Comparison of ENCODE assay signal across 19 cellular contexts in the genomic region with DNA sequence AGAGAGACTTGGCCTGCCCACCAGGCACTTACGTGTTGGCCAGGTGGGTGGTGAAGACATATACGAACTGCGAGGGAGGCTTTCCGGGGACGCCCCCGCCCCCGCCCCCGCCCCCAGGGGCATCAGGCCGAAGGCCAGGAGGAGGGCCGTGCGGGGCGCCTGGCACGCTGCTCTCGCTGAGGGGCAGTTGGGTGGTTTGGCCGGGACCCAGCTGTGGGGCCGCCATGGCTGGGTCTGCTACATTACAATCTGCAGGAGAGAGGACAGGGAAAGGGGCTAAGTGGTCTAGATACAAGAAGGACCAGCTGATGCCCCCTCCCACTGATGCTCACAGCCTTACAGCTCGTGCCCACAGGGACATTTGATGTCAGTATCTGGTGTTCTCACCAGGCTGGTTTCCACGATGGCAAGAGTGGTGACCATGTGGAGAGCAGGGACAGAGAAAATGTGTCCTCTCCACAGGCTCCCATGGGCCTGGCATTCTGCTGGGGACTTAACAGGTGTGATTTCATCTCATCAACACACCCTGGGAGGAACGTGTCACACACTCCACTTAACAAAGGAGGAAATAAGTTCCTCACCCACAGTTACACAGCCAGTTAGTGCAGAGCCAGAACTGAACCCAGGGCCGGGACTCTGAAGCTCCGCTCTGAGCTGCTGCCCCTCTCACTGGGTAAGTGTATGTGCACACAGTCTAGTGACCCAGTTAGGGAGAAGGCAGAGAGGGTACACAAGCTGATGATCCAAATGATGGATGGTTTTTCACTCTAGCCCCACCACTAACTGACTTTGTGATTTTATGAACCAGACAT. TPM values are rescaled to one million over a fixed set of nuclear protein-coding genes. Genes with fewer than 3 reads are reported as not detected.
"Had no signal": no experiment of that assay in that cellular context is flagged by ENCODE, and none has a peak within 500 bp of the region (broad histone marks: within the 10 kb centered on the region; RNA-seq: fewer than 3 reads in every experiment).

No MANE protein-coding gene starts in this region.

- H3K27me3 Mint-ChIP-seq: activated CD8-positive, alpha-beta memory T cell treated with anti-CD3 and anti-CD28 coated beads, Interleukin-2, amount 10 ng/mL, durations not matched to agents 7 days and 5 days; activated naive CD8-positive, alpha-beta T cell treated with anti-CD3 and anti-CD28 coated beads for 36 hours; type B pancreatic cell had no signal

- H3K9me3 ChIP-seq: heart left ventricle, suprapubic skin had no signal

- H3K27ac Mint-ChIP-seq: activated CD8-positive, alpha-beta memory T cell treated with anti-CD3 and anti-CD28 coated beads, Interleukin-2, amount 10 ng/mL, durations not matched to agents 7 days and 5 days; activated naive CD8-positive, alpha-beta T cell treated with anti-CD3 and anti-CD28 coated beads for 36 hours; mesothelial cell of epicardium; type B pancreatic cell had no signal

- H3K4me3 ChIP-seq: heart left ventricle, lung, suprapubic skin had no signal

- H3K27me3 ChIP-seq: heart left ventricle, suprapubic skin had no signal

- DNase-seq: activated CD4-positive, alpha-beta T cell treated with anti-CD3 and anti-CD28 coated beads, Interleukin-2, amount 50 U/mL, for 4 hours; activated CD8-positive, alpha-beta memory T cell treated with anti-CD3 and anti-CD28 coated beads, Interleukin-2, amount 10 ng/mL, durations not matched to agents 7 days and 5 days; activated effector memory CD4-positive, alpha-beta T cell treated with anti-CD3 and anti-CD28 coated beads, Interleukin-2, amount 50 U/mL, for 16 hours; activated naive CD8-positive, alpha-beta T cell treated with anti-CD3 and anti-CD28 coated beads for 36 hours; activated T-cell treated with anti-CD3 and anti-CD28 coated beads, Interleukin-2, amount 50 U/mL, for 4 hours; anterior cingulate cortex; dermis blood vessel endothelial cell; left colon; stimulated activated CD4-positive, alpha-beta T cell treated with anti-CD3 and anti-CD28 coated beads, Interleukin-4, amount 100 ng/mL, for 24 hours; stimulated activated naive CD4-positive, alpha-beta T cell had no signal

- ATAC-seq: activated CD8-positive, alpha-beta memory T cell treated with anti-CD3 and anti-CD28 coated beads, Interleukin-2, amount 10 ng/mL, durations not matched to agents 7 days and 5 days; activated T-cell treated with anti-CD3 and anti-CD28 coated beads, Interleukin-2, amount 50 U/mL, for 4 hours; heart left ventricle; left colon had no signal

- H3K36me3 Mint-ChIP-seq: type B pancreatic cell had no signal

- H3K27ac ChIP-seq: epithelial cell of prostate, heart left ventricle, suprapubic skin had no signal

- H3K4me3 Mint-ChIP-seq: activated CD8-positive, alpha-beta memory T cell treated with anti-CD3 and anti-CD28 coated beads, Interleukin-2, amount 10 ng/mL, durations not matched to agents 7 days and 5 days; activated naive CD8-positive, alpha-beta T cell treated with anti-CD3 and anti-CD28 coated beads for 36 hours; activated T-cell treated with anti-CD3 and anti-CD28 coated beads, Interleukin-2, amount 50 U/mL, for 4 hours; mesothelial cell of epicardium; type B pancreatic cell had no signal

- H3K9me3 Mint-ChIP-seq: activated naive CD8-positive, alpha-beta T cell treated with anti-CD3 and anti-CD28 coated beads for 36 hours; activated T-cell treated with anti-CD3 and anti-CD28 coated beads, Interleukin-2, amount 50 U/mL, for 4 hours; mesothelial cell of epicardium; type B pancreatic cell had no signal

RNA-seq across cellular contexts. Expression of a gene that starts 19.7 kb away (rescaled TPM):
- total RNA-seq: dermis blood vessel endothelial cell, frontal cortex, mesothelial cell of epicardium, renal cortical epithelial cell, skeletal muscle tissue, suprapubic skin had no signal

RNA-seq across cellular contexts. Expression of a gene that starts 52.7 kb away (rescaled TPM):
- total RNA-seq: activated CD8-positive, alpha-beta memory T cell treated with anti-CD3 and anti-CD28 coated beads, Interleukin-2, amount 10 ng/mL, durations not matched to agents 7 days and 5 days; activated T-cell treated with anti-CD3 and anti-CD28 coated beads, Interleukin-2, amount 50 U/mL, for 4 hours; dermis blood vessel endothelial cell; frontal cortex; heart left ventricle; left colon; lung; skeletal muscle tissue; suprapubic skin had no signal
- polyA plus RNA-seq: heart left ventricle had no signal
